ENCODE assay signal across 8 cellular contexts in genomic region chr11:65540290-65541092, GRCh38. TPM values are rescaled to one million over a fixed set of nuclear protein-coding genes. Genes with fewer than 3 reads are reported as not detected.
A peak's percentile ranks its signal among the peaks of the same experiment; 100 is the strongest.
DNase-seq lines count a peak whose midpoint lies in the region; ATAC-seq and TF ChIP-seq lines count a peak whose summit lies in the region.

No MANE protein-coding gene starts in this region.

- H4K20me1 ChIP-seq in SU-DHL-6 (ENCODE audit: low read depth, low read length) = no peaks in the 10 kb centered on the region

- H3K9ac ChIP-seq in SU-DHL-6 (ENCODE audit: low read length) = peak overlapping the region; percentile 55

- H2AFZ ChIP-seq in SU-DHL-6 (ENCODE audit: low read depth, low read length, severe bottlenecking) = peak overlapping the region; percentile 38

- H3K36me3 ChIP-seq in KOPT-K1 (ENCODE audit: insufficient read depth, low read length) (peaks cover 23% of the 10 kb centered on the region), SU-DHL-6 (ENCODE audit: low read length) (no peaks in the 10 kb centered on the region), upper lobe of left lung (peaks cover 0 to 42% (median 31%) of the 10 kb centered on the region in 4 donors)

- intact Hi-C loops in cardiac septum (cut with DNase I) = loop anchor here (2.0 to 5.0 kb wide), 3 partner anchors 16 to 47 kb away; partner anchors contain the start of gene FAM89B
- intact Hi-C loops in posterior vena cava (cut with DNase I) = loop anchor here in 1 of 2 donors (5.0 kb wide), 1 partner anchor 47 kb away; no protein-coding TSS in a partner anchor

- H3K9me2 ChIP-seq in SU-DHL-6 (replicated peaks; ENCODE audit: insufficient read depth, low read length) = no peaks in the 10 kb centered on the region

- no peaks in the 10 kb centered on the region for H3K9me3 ChIP-seq in KOPT-K1 (ENCODE audit: insufficient read depth, low read length, poor library complexity, severe bottlenecking)
- H3K9me3 ChIP-seq in SU-DHL-6 (ENCODE audit: insufficient read depth, low read length) = no peaks in the 10 kb centered on the region
- H3K9me3 ChIP-seq in upper lobe of left lung = no peaks in the 10 kb centered on the region

- peak overlapping the region; percentile 49 for H3K4me2 ChIP-seq in SU-DHL-6 (ENCODE audit: low read depth, low read length, poor library complexity, severe bottlenecking)

- peak; percentile 86 for DNase-seq in GDM1 (lab: John Stamatoyannopoulos, UW)
- DNase-seq in activated naive CD8-positive, alpha-beta T cell treated with anti-CD3 and anti-CD28 coated beads, Interleukin-2, amount 50 U/mL, for 16 hours (ENCODE audit: low read depth, low spot score) = peak; percentile 84
- peak; percentile 97 for DNase-seq in cardiac septum (ENCODE audit: low spot score)
- DNase-seq in posterior vena cava (ENCODE audit: low spot score) = peak; percentile 97
- DNase-seq in upper lobe of left lung = peak; percentile 95 to 99

- WGBS in upper lobe of left lung, 2 donors = 0 to 28% methylated on average over 11 to 23 of the region's 78 CpGs

- no peaks in the 10 kb centered on the region; the same call in 1 of the 2 replicates for H3F3A ChIP-seq in SU-DHL-6 (ENCODE audit: insufficient read depth)

- no peaks in the 10 kb centered on the region for H3K27me3 ChIP-seq in SU-DHL-6 (ENCODE audit: low read length)
- no peaks in the 10 kb centered on the region for H3K27me3 ChIP-seq in upper lobe of left lung

- peak in 1 of 4 donors; percentile 66 for TF ChIP-seq POLR2A in upper lobe of left lung (IDR thresholded peaks at IDR 0.05)

- H3K4me3 ChIP-seq in SU-DHL-6 (ENCODE audit: insufficient read depth, low read length, poor library complexity, severe bottlenecking) = peak overlapping the region; percentile 47
- H3K4me3 ChIP-seq in upper lobe of left lung = peak overlapping the region; percentile 8 to 68 (median 57)

- no peaks in the 10 kb centered on the region for H3K79me2 ChIP-seq in SU-DHL-6 (ENCODE audit: insufficient read depth, low read length)

- TF ChIP-seq EP300 in upper lobe of left lung (IDR thresholded peaks at IDR 0.05) = no peak

- ATAC-seq in GM21786 (IDR thresholded peaks at IDR 0.05; ENCODE audit: unreplicated experiment) (peak; percentile 63), upper lobe of left lung (ENCODE audit: low FRiP score in 2 of 2) (peak; percentile 95 to 96)

- TF ChIP-seq CTCF in SU-DHL-6 (IDR thresholded peaks at IDR 0.05; ENCODE audit: insufficient read depth, low read length, poor library complexity, severe bottlenecking) = peak; percentile 79
- TF ChIP-seq CTCF in upper lobe of left lung (IDR thresholded peaks at IDR 0.05) = peak; percentile 80 to 98 (median 96)

- H3K4me1 ChIP-seq in upper lobe of left lung = peaks cover 18 to 33% (median 23%) of the 10 kb centered on the region in 4 donors

- H3K27ac ChIP-seq in KOPT-K1 (ENCODE audit: low read depth, low read length, poor library complexity, severe bottlenecking) = peak overlapping the region; percentile 66
- H3K27ac ChIP-seq in SU-DHL-6 (ENCODE audit: low read depth, low read length) = peak overlapping the region; percentile 48
- peak overlapping the region; percentile 82 to 94 (median 90) for H3K27ac ChIP-seq in upper lobe of left lung

RNA-seq across cellular contexts. Expression of gene SCYL1, which starts 15.6 kb away (rescaled TPM):
- total RNA-seq in cardiac septum (60.2 TPM), posterior vena cava (10 to 100 TPM; 66.3 to 74.3 TPM), upper lobe of left lung (100 to 1,000 TPM in 1 of 6 donors, 10 to 100 TPM in 5; 64.0 to 120 (median 88.8) TPM)

RNA-seq across cellular contexts. Expression of gene LTBP3, which starts 17.7 kb away (rescaled TPM):
- total RNA-seq in cardiac septum (148 TPM), posterior vena cava (100 to 1,000 TPM; 127 to 196 TPM), upper lobe of left lung (100 to 1,000 TPM in 5 of 6 donors, 10 to 100 TPM in 1; 99.9 to 479 (median 131) TPM)

RNA-seq across cellular contexts. Expression of gene ZNRD2, which starts 29.8 kb away (rescaled TPM):
- 28.3 TPM for total RNA-seq in cardiac septum
- total RNA-seq in posterior vena cava = 10 to 100 TPM; 29.2 to 29.5 TPM
- 10 to 100 TPM; 22.6 to 60.7 (median 39.7) TPM for total RNA-seq in upper lobe of left lung

RNA-seq across cellular contexts. Expression of gene FAM89B, which starts 31.8 kb away (rescaled TPM):
- 47.4 TPM for total RNA-seq in cardiac septum
- 10 to 100 TPM; 43.3 to 53.0 TPM for total RNA-seq in posterior vena cava
- 10 to 100 TPM; 27.9 to 65.8 (median 45.3) TPM for total RNA-seq in upper lobe of left lung

RNA-seq across cellular contexts. Expression of gene EHBP1L1, which starts 35.4 kb away (rescaled TPM):
- total RNA-seq in cardiac septum = 174 TPM
- 100 to 1,000 TPM; 190 to 223 TPM for total RNA-seq in posterior vena cava
- 100 to 1,000 TPM in 4 of 6 donors, 10 to 100 TPM in 2; 70.4 to 220 (median 133) TPM for total RNA-seq in upper lobe of left lung

Comparison
In these comparisons a context has a peak if more than half of its experiments do, and no peak if none do; other contexts are left out.
1. Peak in every context shown above with its lines: DNase-seq, ATAC-seq, H3K4me3 ChIP-seq and H3K27ac ChIP-seq.